22 cellular contexts compared by ENCODE assay signal in genomic region chr2:177616731-177617130, GRCh38.
"Had no signal": no experiment of that assay in that cellular context is flagged by ENCODE, and none has a peak within 500 bp of the region (broad histone marks: within the 10 kb centered on the region; RNA-seq: fewer than 3 reads in every experiment).

No MANE protein-coding gene starts in this region.

- H3K4me3 Mint-ChIP-seq: stimulated activated memory B cell treated with anti-CD40 and anti-IgM and Interleukin-4, amounts not matched to agents 10 μg/mL and 1 μg/mL and 100 μg/mL, for 72 hours had no signal

- DNase-seq: central memory CD4-positive, alpha-beta T cell; effector CD8-positive, alpha-beta T cell; endodermal cell; foreskin fibroblast; gastrocnemius medialis; heart left ventricle; left cardiac atrium; left lung; mesendoderm; naive thymus-derived CD8-positive, alpha-beta T cell; psoas muscle; right cardiac atrium; spleen; stimulated activated CD4-positive, alpha-beta T cell treated with anti-CD3 and anti-CD28 coated beads, Interleukin-4, amount 100 ng/mL, for 4 hours; stimulated activated naive CD8-positive, alpha-beta T cell treated with anti-CD3 and anti-CD28 coated beads, Interleukin-15, Interleukin-2, amounts not matched to agents 100 U/mL and 50 U/mL, for 24 hours; substantia nigra; testis; tibial artery; upper lobe of right lung; uterus had no signal

- H3K9me3 Mint-ChIP-seq: endodermal cell had no signal

- H3K27me3 Mint-ChIP-seq: stimulated activated memory B cell treated with anti-CD40 and anti-IgM and Interleukin-4, amounts not matched to agents 10 μg/mL and 1 μg/mL and 100 μg/mL, for 72 hours had no signal

- H3K27ac Mint-ChIP-seq: endodermal cell; stimulated activated memory B cell treated with anti-CD40 and anti-IgM and Interleukin-4, amounts not matched to agents 10 μg/mL and 1 μg/mL and 100 μg/mL, for 72 hours had no signal

- H3K36me3 Mint-ChIP-seq: stimulated activated memory B cell treated with anti-CD40 and anti-IgM and Interleukin-4, amounts not matched to agents 10 μg/mL and 1 μg/mL and 100 μg/mL, for 72 hours had no signal

- ATAC-seq: esophagus mucosa; gastrocnemius medialis; heart left ventricle; left cardiac atrium; left lung; naive thymus-derived CD8-positive, alpha-beta T cell; psoas muscle; right cardiac atrium; stimulated activated memory B cell treated with anti-CD40 and anti-IgM and Interleukin-4, amounts not matched to agents 10 μg/mL and 1 μg/mL and 100 μg/mL, for 72 hours; stimulated activated naive CD8-positive, alpha-beta T cell treated with anti-CD3 and anti-CD28 coated beads, Interleukin-15, Interleukin-2, amounts not matched to agents 100 U/mL and 50 U/mL, for 24 hours; upper lobe of right lung had no signal
